In the genomic region with DNA sequence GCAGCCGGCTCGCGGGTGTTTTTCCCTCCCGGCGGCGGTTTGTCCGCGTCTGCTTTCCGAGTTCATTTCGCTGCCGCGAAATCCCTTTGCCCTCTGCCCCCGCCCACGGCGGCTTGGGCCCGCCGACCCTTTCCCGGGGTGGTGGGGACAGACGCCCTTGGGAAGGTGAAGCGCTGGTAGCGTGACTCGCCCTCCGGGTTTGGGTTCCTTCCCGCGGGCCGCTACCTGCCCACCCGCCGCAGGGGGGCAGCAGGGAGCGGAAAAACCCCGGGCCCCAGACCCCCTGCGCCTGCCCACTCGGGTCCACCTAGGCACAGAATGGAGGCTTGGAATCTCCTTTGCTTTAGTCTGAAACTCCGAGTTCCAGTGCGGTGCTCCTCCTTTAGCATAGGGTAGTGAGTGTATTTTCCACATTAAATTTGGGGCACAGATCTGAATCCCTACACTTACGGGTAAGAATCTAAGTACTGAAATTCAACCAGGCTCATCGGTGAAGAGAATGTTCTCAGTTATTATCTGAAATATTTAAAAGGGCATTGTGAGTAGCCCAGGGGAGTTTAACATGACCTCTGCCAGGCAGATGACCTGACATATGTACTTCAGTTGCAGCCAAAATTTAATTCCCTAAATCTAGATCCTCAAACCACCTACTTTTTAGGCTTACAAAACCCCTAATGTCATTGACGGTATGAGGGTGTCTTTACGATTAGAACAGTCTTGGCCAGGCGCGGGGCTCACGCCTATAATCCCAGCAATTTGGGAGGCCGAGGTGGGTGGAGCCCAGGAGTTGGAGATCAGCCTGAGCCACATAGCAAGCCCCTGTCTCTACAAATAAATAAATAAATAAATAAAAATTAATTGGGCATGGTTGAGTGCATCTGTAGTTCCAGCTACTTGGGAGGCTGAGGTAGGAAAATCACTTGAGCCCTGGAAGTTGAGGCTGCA, we compare ENCODE assay signal across 8 cellular contexts. TPM values are rescaled to one million over a fixed set of nuclear protein-coding genes. Genes with fewer than 3 reads are reported as not detected.
DNase-seq lines count a peak whose midpoint lies in the region; ATAC-seq and TF ChIP-seq lines count a peak whose summit lies in the region.

No MANE protein-coding gene starts in this region.

- peaks cover 10% of the 10 kb centered on the region for H3K27me3 Mint-ChIP-seq in glutamatergic neuron (ENCODE audit: unreplicated experiment)

- H3K27ac ChIP-seq in RWPE2 (ENCODE audit: poor library complexity, severe bottlenecking) = peak overlapping the region; percentile 77
- peak overlapping the region; percentile 69 for H3K27ac ChIP-seq in trophoblast cell (ENCODE audit: low read depth, low read length)
- peak overlapping the region; percentile 90 to 94 (median 93) for H3K27ac ChIP-seq in upper lobe of left lung

- peak overlapping the region; percentile 77 for H3K27ac Mint-ChIP-seq in glutamatergic neuron (ENCODE audit: unreplicated experiment)

- peaks cover 11% of the 10 kb centered on the region for H3K79me1 ChIP-seq in trophoblast cell (ENCODE audit: low read length)

- peak overlapping the region; percentile 89 for H3K9ac ChIP-seq in trophoblast cell (ENCODE audit: low read length)

- no peaks in the 10 kb centered on the region for H3K9me3 ChIP-seq in RWPE2 (ENCODE audit: severe bottlenecking)
- no peaks in the 10 kb centered on the region for H3K9me3 ChIP-seq in trophoblast cell (ENCODE audit: insufficient read depth, low read depth, low read length)
- no peaks in the 10 kb centered on the region for H3K9me3 ChIP-seq in upper lobe of left lung

- peaks cover 63% of the 10 kb centered on the region for H3K36me3 ChIP-seq in RWPE2 (ENCODE audit: low read depth)
- H3K36me3 ChIP-seq in trophoblast cell (ENCODE audit: control insufficient read depth in 1 of 2, insufficient read depth in 2 of 2, low read length in 2 of 2) = peaks cover 25 to 39% of the 10 kb centered on the region in 2 experiments
- H3K36me3 ChIP-seq in upper lobe of left lung = peaks cover 12 to 42% (median 34%) of the 10 kb centered on the region in 4 donors

- H4K12ac ChIP-seq in trophoblast cell (ENCODE audit: low read depth, low read length) = peak overlapping the region; percentile 43

- no peak overlapping the region for H2BK120ac ChIP-seq in trophoblast cell (ENCODE audit: insufficient read depth, low read length, poor library complexity)

- H3K4me1 ChIP-seq in RWPE2 (ENCODE audit: insufficient read depth, poor library complexity, severe bottlenecking) (no peaks in the 10 kb centered on the region), trophoblast cell (ENCODE audit: control insufficient read depth in 1 of 2, insufficient read depth in 2 of 2, low read length in 2 of 2) (peaks cover 7 to 10% of the 10 kb centered on the region in 2 experiments), upper lobe of left lung (peaks cover 12 to 20% (median 17%) of the 10 kb centered on the region in 4 donors)

- H3K4me1 Mint-ChIP-seq in glutamatergic neuron (ENCODE audit: low read depth, unreplicated experiment) = peaks cover 16% of the 10 kb centered on the region

- WGBS in trophoblast cell (ENCODE audit: extremely low coverage, insufficient coverage, insufficient read length) = no CpG with 5 or more reads among the region's 42 CpGs
- 20 to 67% methylated on average over 9 to 37 of the region's 42 CpGs for WGBS in upper lobe of left lung, 2 donors

- peak overlapping the region; percentile 67 for H2BK5ac ChIP-seq in trophoblast cell (ENCODE audit: low read depth, low read length, poor library complexity)

- H2AFZ ChIP-seq in trophoblast cell (ENCODE audit: insufficient read depth, low read length, poor library complexity) = peak overlapping the region; percentile 87

- H3K14ac ChIP-seq in trophoblast cell (ENCODE audit: low read length) = peak overlapping the region; percentile 79

- H3K23ac ChIP-seq in trophoblast cell (ENCODE audit: low read length) = no peak overlapping the region

- DNase-seq in Caki2 (ENCODE audit: low read depth) (peak; percentile 53), HT1080 (ENCODE audit: low read depth) (peak; percentile 58), RWPE2 (ENCODE audit: low spot score) (no peak), activated gamma-delta T cell (lab: John Stamatoyannopoulos, UW) (peak; percentile 45), glutamatergic neuron (peak; percentile 82), trophoblast cell (peak; percentile 41 to 67), upper lobe of left lung (peak; percentile 56 to 91)

- TF ChIP-seq CTCF in RWPE2 (IDR thresholded peaks at IDR 0.05; ENCODE audit: poor library complexity, severe bottlenecking) = peak; percentile 91
- TF ChIP-seq CTCF in glutamatergic neuron (IDR thresholded peaks at IDR 0.05; ENCODE audit: partially characterized antibody, unreplicated experiment) = peak; percentile 85
- peak; percentile 63 to 70 (median 67) for TF ChIP-seq CTCF in upper lobe of left lung (IDR thresholded peaks at IDR 0.05)

- no peak overlapping the region for H2AK5ac ChIP-seq in trophoblast cell (ENCODE audit: low read length)

- peaks cover 10% of the 10 kb centered on the region for H3K79me2 ChIP-seq in trophoblast cell (ENCODE audit: control insufficient read depth, insufficient read depth, low read length, poor library complexity)

- H3K18ac ChIP-seq in trophoblast cell (ENCODE audit: low read length) = no peak overlapping the region

- TF ChIP-seq EP300 in upper lobe of left lung (IDR thresholded peaks at IDR 0.05) = no peak

- ATAC-seq in GM21367 (IDR thresholded peaks at IDR 0.05; ENCODE audit: unreplicated experiment) (peak; percentile 48), RWPE2 (ENCODE audit: low read depth) (peak; percentile 40; the same call in 2 of the 3 replicates), upper lobe of left lung (ENCODE audit: low FRiP score in 2 of 2) (peak; percentile 35 to 74)

- H3K36me3 Mint-ChIP-seq in glutamatergic neuron (ENCODE audit: unreplicated experiment) = no peaks in the 10 kb centered on the region

- no peak overlapping the region for H2BK12ac ChIP-seq in trophoblast cell (ENCODE audit: low read length)

- TF ChIP-seq POLR2A in upper lobe of left lung (IDR thresholded peaks at IDR 0.05) = no peak

- peak overlapping the region; percentile 59 for H3K4ac ChIP-seq in trophoblast cell (ENCODE audit: low read depth, low read length)

- peaks cover 16% of the 10 kb centered on the region for H3K9me3 Mint-ChIP-seq in glutamatergic neuron (ENCODE audit: unreplicated experiment)

- peak overlapping the region; percentile 93 for H3K4me3 Mint-ChIP-seq in glutamatergic neuron (ENCODE audit: unreplicated experiment)

- H3K27me3 ChIP-seq in RWPE2 (ENCODE audit: insufficient read depth, poor library complexity, severe bottlenecking) = no peaks in the 10 kb centered on the region
- H3K27me3 ChIP-seq in trophoblast cell (ENCODE audit: insufficient read depth, low read length) = no peaks in the 10 kb centered on the region
- no peaks in the 10 kb centered on the region for H3K27me3 ChIP-seq in upper lobe of left lung

- H3K4me3 ChIP-seq in RWPE2 (ENCODE audit: severe bottlenecking) (peak overlapping the region; percentile 84), trophoblast cell (ENCODE audit: low read depth, low read length) (peak overlapping the region; percentile 93), upper lobe of left lung (peak overlapping the region; percentile 61 to 100 (median 93))

- H4K8ac ChIP-seq in trophoblast cell (ENCODE audit: low read depth, low read length) = peak overlapping the region; percentile 50

- H4K91ac ChIP-seq in trophoblast cell (ENCODE audit: low read depth, low read length) = peak overlapping the region; percentile 56

- H3K4me2 ChIP-seq in trophoblast cell (ENCODE audit: low read length) = peak overlapping the region; percentile 71

- in situ Hi-C loops in Caki2 (cut with HindIII; ENCODE audit: low pct_unique_long_range_greater_than_20kb, low sequenced_read_pairs) = no loop called here

RNA-seq across cellular contexts. Expression of a gene that starts 1.0 kb away (rescaled TPM):
- 867 and 999 TPM in 2 replicates for total RNA-seq in Caki2 (2014; rRNA removed; shearing (Covaris generic); ENCODE audit: low replicate concordance)
- total RNA-seq in HT1080 (2014; rRNA removed; shearing (Covaris generic)) = 903 and 1,057 TPM in 2 replicates
- polyA plus RNA-seq in HT1080 (2015; cell fraction: cytosol; rRNA removed) = 1,032 and 1,150 TPM in 2 replicates
- 253 and 287 TPM in 2 replicates for polyA plus RNA-seq in HT1080 (2015; cell fraction: nucleus; rRNA removed)
- total RNA-seq in glutamatergic neuron (ENCODE audit: unreplicated experiment) (245 TPM), upper lobe of left lung (100 to 1,000 TPM; 103 to 416 (median 230) TPM)
- 956 and 974 TPM in 2 replicates for polyA plus RNA-seq in trophoblast cell (2013)

RNA-seq across cellular contexts. Expression of a gene that starts 13.9 kb away (rescaled TPM):
- 280 and 357 TPM in 2 replicates for total RNA-seq in Caki2 (2014; rRNA removed; shearing (Covaris generic); ENCODE audit: low replicate concordance)
- 418 and 504 TPM in 2 replicates for total RNA-seq in HT1080 (2014; rRNA removed; shearing (Covaris generic))
- 400 and 407 TPM in 2 replicates for polyA plus RNA-seq in HT1080 (2015; cell fraction: cytosol; rRNA removed)
- 166 and 189 TPM in 2 replicates for polyA plus RNA-seq in HT1080 (2015; cell fraction: nucleus; rRNA removed)
- 125 TPM for total RNA-seq in glutamatergic neuron (ENCODE audit: unreplicated experiment)
- 98.3 and 105 TPM in 2 replicates for polyA plus RNA-seq in trophoblast cell (2013)
- total RNA-seq in upper lobe of left lung = 10 to 100 TPM in 5 of 6 donors, 1 to 10 TPM in 1; 4.2 to 54.4 (median 28.9) TPM

RNA-seq across cellular contexts. Expression of a gene that starts 46.6 kb away (rescaled TPM):
- 78.0 and 97.9 TPM in 2 replicates for total RNA-seq in Caki2 (2014; rRNA removed; shearing (Covaris generic); ENCODE audit: low replicate concordance)
- total RNA-seq in HT1080 (2014; rRNA removed; shearing (Covaris generic)) = 34.4 and 37.1 TPM in 2 replicates
- polyA plus RNA-seq in HT1080 (2015; cell fraction: cytosol; rRNA removed) = 22.4 and 23.8 TPM in 2 replicates
- polyA plus RNA-seq in HT1080 (2015; cell fraction: nucleus; rRNA removed) = 117 and 119 TPM in 2 replicates
- total RNA-seq in glutamatergic neuron (ENCODE audit: unreplicated experiment) = 327 TPM
- polyA plus RNA-seq in trophoblast cell (2013) = 77.3 and 82.1 TPM in 2 replicates
- total RNA-seq in upper lobe of left lung = 100 to 1,000 TPM in 5 of 6 donors, 10 to 100 TPM in 1; 87.5 to 233 (median 152) TPM
